In genomic region chr1:200369131-200369530, GRCh38 we compare ENCODE assay signal across 1 cellular context.
TF ChIP-seq lines count a peak whose summit lies in the region.

No MANE protein-coding gene starts in this region.

TF ChIP-seq in IMR-90, 13 proteins besides CTCF, POLR2A, EP300 and RAD21:
- TF ChIP-seq BHLHE40 (IDR thresholded peaks at IDR 0.05; ENCODE audit: low read depth, low read length) (no peak), RCOR1 (IDR thresholded peaks at IDR 0.05; ENCODE audit: insufficient replicate concordance, low read length) (no peak), MAFK (IDR thresholded peaks at IDR 0.05; ENCODE audit: low read depth, low read length) (no peak), CEBPB (IDR thresholded peaks at IDR 0.05; ENCODE audit: low read depth, low read length) (no peak), CHD1 (IDR thresholded peaks at IDR 0.05; ENCODE audit: low read depth, low read length) (no peak), SMC3 (IDR thresholded peaks at IDR 0.05; ENCODE audit: low read depth, low read length) (no peak), ELK1 (IDR thresholded peaks at IDR 0.05; ENCODE audit: borderline replicate concordance, low read depth, low read length) (no peak), MXI1 (IDR thresholded peaks at IDR 0.05; ENCODE audit: borderline replicate concordance, low read depth, low read length) (no peak), NFE2L2 (IDR thresholded peaks at IDR 0.05; ENCODE audit: low read depth, low read length) (no peak), MAZ (IDR thresholded peaks at IDR 0.05; ENCODE audit: borderline replicate concordance, low read depth, low read length) (no peak), RFX5 (IDR thresholded peaks at IDR 0.05; ENCODE audit: low read depth, low read length) (no peak), USF2 (IDR thresholded peaks at IDR 0.05; ENCODE audit: low read depth, low read length) (no peak), FOS (IDR thresholded peaks at IDR 0.05; ENCODE audit: low read depth, low read length) (no peak)
